ENCODE assay signal across 2 cellular contexts in genomic region chr2:177730792-177731191, GRCh38.
TF ChIP-seq lines count a peak whose summit lies in the region.

No MANE protein-coding gene starts in this region.

TF ChIP-seq in K562, 482 proteins besides CTCF, POLR2A, EP300 and RAD21 (continues in another document):
- TF ChIP-seq UBTF (IDR thresholded peaks at IDR 0.05; ENCODE audit: borderline replicate concordance in 1 of 2, low read depth in 2 of 2, low read length in 2 of 2) (no peak), MAFG (tag; conservative IDR thresholded peaks at IDR 0.05) (peak; percentile 68), SNIP1 (IDR thresholded peaks at IDR 0.05; ENCODE audit: low read depth) (no peak), ARID3A (IDR thresholded peaks at IDR 0.05; ENCODE audit: borderline replicate concordance, low read depth, low read length) (no peak), C11orf30 (IDR thresholded peaks at IDR 0.05; ENCODE audit: low read depth) (peak; percentile 71), TFAP4 (CRISPR knock-in tag; IDR thresholded peaks at IDR 0.05; ENCODE audit: borderline replicate concordance) (no peak), NFE2 (IDR thresholded peaks at IDR 0.05; ENCODE audit: low read depth) (peak; percentile 15; the same call in 1 of the 2 replicates), CREB1 (IDR thresholded peaks at IDR 0.05) (no peak), CREB1 (CRISPR knock-in tag; IDR thresholded peaks at IDR 0.05) (no peak), HDAC2 (IDR thresholded peaks at IDR 0.05) (no peak), RFX5 (IDR thresholded peaks at IDR 0.05; ENCODE audit: low read depth, low read length) (no peak), CGGBP1 (CRISPR knock-in tag; IDR thresholded peaks at IDR 0.05) (no peak), ZNF316 (IDR thresholded peaks at IDR 0.05) (peak; percentile 90), BHLHE40 (IDR thresholded peaks at IDR 0.05; ENCODE audit: low read length) (no peak), ZKSCAN3 (CRISPR knock-in tag; IDR thresholded peaks at IDR 0.05) (no peak), BACH1 (tag; IDR thresholded peaks at IDR 0.05) (peak; percentile 17; the same call in 1 of the 2 replicates)

TF ChIP-seq in WTC11, 78 proteins besides CTCF, POLR2A, EP300 and RAD21 (continued from another document):
- TF ChIP-seq ZNF532 (CRISPR knock-in tag; IDR thresholded peaks at IDR 0.05; ENCODE audit: borderline replicate concordance) (no peak), ZNF121 (CRISPR knock-in tag; IDR thresholded peaks at IDR 0.05) (no peak), PREB (CRISPR knock-in tag; IDR thresholded peaks at IDR 0.05; ENCODE audit: borderline replicate concordance) (no peak), TEAD1 (CRISPR knock-in tag; IDR thresholded peaks at IDR 0.05) (no peak), IRF1 (CRISPR knock-in tag; IDR thresholded peaks at IDR 0.05) (no peak), ZMAT4 (CRISPR knock-in tag; IDR thresholded peaks at IDR 0.05) (no peak), NR2C2 (CRISPR knock-in tag; IDR thresholded peaks at IDR 0.05) (no peak), PRDM15 (CRISPR knock-in tag; IDR thresholded peaks at IDR 0.05) (no peak), AFF4 (CRISPR knock-in tag; IDR thresholded peaks at IDR 0.05; ENCODE audit: borderline replicate concordance) (no peak), ERG (CRISPR knock-in tag; IDR thresholded peaks at IDR 0.05) (no peak), FOXP4 (CRISPR knock-in tag; IDR thresholded peaks at IDR 0.05) (no peak), TCF7 (CRISPR knock-in tag; IDR thresholded peaks at IDR 0.05; ENCODE audit: low read depth) (no peak), PRRX2 (CRISPR knock-in tag; IDR thresholded peaks at IDR 0.05) (no peak), ZNF219 (CRISPR knock-in tag; IDR thresholded peaks at IDR 0.05; ENCODE audit: borderline replicate concordance) (no peak), ETV6 (CRISPR knock-in tag; IDR thresholded peaks at IDR 0.05) (no peak), ZBTB43 (CRISPR knock-in tag; IDR thresholded peaks at IDR 0.05) (no peak), EMX1 (CRISPR knock-in tag; IDR thresholded peaks at IDR 0.05) (no peak), SMAD3 (CRISPR knock-in tag; IDR thresholded peaks at IDR 0.05; ENCODE audit: borderline replicate concordance) (no peak)
